ENCODE assay signal across 11 cellular contexts in the genomic region with DNA sequence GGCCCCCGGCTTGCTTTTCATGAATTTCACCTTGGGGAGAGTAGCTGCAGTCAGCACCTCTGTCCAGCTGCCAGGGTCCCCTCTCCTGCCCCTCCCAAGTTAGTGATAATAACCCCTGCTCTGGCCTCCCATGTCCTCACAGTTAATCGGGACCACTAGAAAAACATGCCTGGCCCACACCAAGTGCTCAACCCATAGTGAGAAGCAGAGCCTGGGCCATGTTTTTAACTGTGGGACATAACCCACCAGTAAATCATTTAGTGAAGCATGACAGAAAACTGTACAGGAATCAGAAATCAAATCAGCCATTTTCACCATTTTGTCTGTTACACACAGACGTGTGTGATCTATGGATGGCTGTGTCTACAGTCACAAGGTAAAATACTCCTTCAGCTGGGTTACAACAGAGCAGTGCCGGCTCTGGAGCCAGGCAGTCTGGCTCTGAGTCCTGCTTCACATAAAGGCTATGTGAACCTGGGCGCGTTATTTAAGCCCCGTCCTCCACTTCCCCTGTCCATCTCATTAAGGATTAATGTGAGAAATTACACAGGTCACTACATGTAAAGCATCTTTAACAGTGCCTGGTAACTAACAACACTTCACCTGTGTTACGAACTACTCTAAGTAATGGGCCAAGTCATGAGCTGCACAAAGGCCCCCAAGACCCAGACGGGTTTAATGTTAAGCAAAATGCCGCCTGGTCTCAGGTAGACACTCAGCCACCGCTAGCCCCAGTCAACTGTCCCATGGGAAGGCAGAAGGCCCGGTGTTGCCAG. TPM values are rescaled to one million over a fixed set of nuclear protein-coding genes. Genes with fewer than 3 reads are reported as not detected.
DNase-seq lines count a peak whose midpoint lies in the region; ATAC-seq and TF ChIP-seq lines count a peak whose summit lies in the region.
"Had no signal": no experiment of that assay in that cellular context is flagged by ENCODE, and none has a peak within 500 bp of the region (broad histone marks: within the 10 kb centered on the region; RNA-seq: fewer than 3 reads in every experiment).

No MANE protein-coding gene starts in this region.

- no peak for ATAC-seq in psoas muscle
- no peak for ATAC-seq in HG02852 (IDR thresholded peaks at IDR 0.05; ENCODE audit: unreplicated experiment)
- ATAC-seq in GM21367 (IDR thresholded peaks at IDR 0.05; ENCODE audit: unreplicated experiment): no peak

- no peaks in the 10 kb centered on the region for H3K9me2 ChIP-seq in GM23248 (ENCODE audit: insufficient read depth)

- no peaks in the 10 kb centered on the region for H3K9me3 Mint-ChIP-seq in endodermal cell

- intact Hi-C loops in psoas muscle (cut with DNase I): loop anchor here in 1 of 2 donors (10.0 kb wide), 1 partner anchor 194 kb away; the partner anchor contains the start of gene ACTN4

- H3K27ac ChIP-seq in GM23248 (peak overlapping the region; percentile 35), SK-N-MC (peak overlapping the region; percentile 70), endodermal cell (ENCODE audit: low read depth, low read length) (no peak overlapping the region), psoas muscle (peak overlapping the region; percentile 99)

- H3K36me3 Mint-ChIP-seq in endodermal cell (ENCODE audit: low read depth): peaks cover 84% of the 10 kb centered on the region

- peaks cover 8% of the 10 kb centered on the region; the same call in 1 of the 2 replicates for H3K4me1 ChIP-seq in GM23248 (ENCODE audit: insufficient read depth)
- no peaks in the 10 kb centered on the region for H3K4me1 ChIP-seq in endodermal cell (ENCODE audit: control insufficient read depth, insufficient read depth, low read length)
- H3K4me1 ChIP-seq in psoas muscle: peaks cover 87% of the 10 kb centered on the region

- H3K27ac Mint-ChIP-seq in endodermal cell: peak overlapping the region; percentile 58

- H3K79me2 ChIP-seq in GM23248 (ENCODE audit: insufficient read depth): peaks cover 54% of the 10 kb centered on the region

- H3K9ac ChIP-seq in GM23248 (no peak overlapping the region), SK-N-MC (ENCODE audit: insufficient read length) (no peak overlapping the region), endodermal cell (ENCODE audit: extremely low read depth, low read length, poor library complexity, severe bottlenecking) (no peak overlapping the region)

- WGBS in GM23248 (ENCODE audit: low coverage in 1 of 2, low lambda C conversion rate in 2 of 2, missing lambda C conversion rate in 2 of 2), 2 experiments: 89 to 91% methylated on average over 12 of the region's 12 CpGs
- 87 to 96% methylated on average over 9 to 12 of the region's 12 CpGs for WGBS in endodermal cell (ENCODE audit: insufficient coverage in 1 of 2, insufficient read length in 1 of 2), 2 experiments
- 61 to 66% (median 64%) methylated on average over 12 of the region's 12 CpGs for WGBS in psoas muscle, 3 donors

- TF ChIP-seq CTCF in endodermal cell (conservative IDR thresholded peaks at IDR 0.05): no peak
- no peak for TF ChIP-seq CTCF in psoas muscle (IDR thresholded peaks at IDR 0.05)

- no peak overlapping the region for H3K4me2 ChIP-seq in GM23248 (ENCODE audit: unreplicated experiment)

- in situ Hi-C loops in GM23248 (cut with MboI): no loop called here

- no peaks in the 10 kb centered on the region for H3K27me3 Mint-ChIP-seq in endodermal cell (ENCODE audit: insufficient read depth)

- H3K27me3 ChIP-seq in GM23248 (replicated peaks; ENCODE audit: insufficient read depth) (no peaks in the 10 kb centered on the region), endodermal cell (ENCODE audit: control insufficient read depth, insufficient read depth, low read length, poor library complexity, severe bottlenecking) (no peaks in the 10 kb centered on the region), psoas muscle (ENCODE audit: insufficient read depth in 3 of 3, low read length in 2 of 3) (no peaks in the 10 kb centered on the region)
- H3K27me3 ChIP-seq: pancreas had no signal

- peaks cover 78% of the 10 kb centered on the region for H3K36me3 ChIP-seq in GM23248 (ENCODE audit: low read depth)
- H3K36me3 ChIP-seq in SK-N-MC (ENCODE audit: insufficient read depth, low read length): peaks cover 90% of the 10 kb centered on the region
- H3K36me3 ChIP-seq in endodermal cell (ENCODE audit: control insufficient read depth, insufficient read depth, low read length): peaks cover 88% of the 10 kb centered on the region
- H3K36me3 ChIP-seq in psoas muscle (ENCODE audit: insufficient read depth in 1 of 2, low read depth in 1 of 2): peaks cover 31 to 87% of the 10 kb centered on the region in 2 donors

- peaks cover 2% of the 10 kb centered on the region for H3K4me1 Mint-ChIP-seq in endodermal cell

- no peak overlapping the region for H3K4me3 Mint-ChIP-seq in endodermal cell

- H3K4me3 ChIP-seq in GM23248: no peak overlapping the region
- H3K4me3 ChIP-seq in SK-N-MC: no peak overlapping the region
- H3K4me3 ChIP-seq in endodermal cell (ENCODE audit: low read length): no peak overlapping the region
- H3K4me3 ChIP-seq in psoas muscle: no peak overlapping the region
- H3K4me3 ChIP-seq: pancreas had no signal

- H2AFZ ChIP-seq in GM23248: no peak overlapping the region

- peaks cover 5% of the 10 kb centered on the region; the same call in 1 of the 2 replicates for H4K20me1 ChIP-seq in GM23248 (ENCODE audit: insufficient read depth)

- DNase-seq in GM23248 (no peak), SK-N-MC (ENCODE audit: low read depth, low spot score) (no peak), endodermal cell (no peak), psoas muscle (peak in 1 of 2 donors; percentile 39), mesenteric fat pad (ENCODE audit: low spot score) (no peak)
- DNase-seq: DND-41; effector memory CD4-positive, alpha-beta T cell; T-helper 9 cell had no signal

- H3K9me3 ChIP-seq in GM23248 (ENCODE audit: low read depth): no peaks in the 10 kb centered on the region
- no peaks in the 10 kb centered on the region for H3K9me3 ChIP-seq in SK-N-MC (ENCODE audit: low read depth, low read length)
- no peaks in the 10 kb centered on the region for H3K9me3 ChIP-seq in endodermal cell (ENCODE audit: control insufficient read depth, low read length)
- no peaks in the 10 kb centered on the region for H3K9me3 ChIP-seq in psoas muscle
- H3K9me3 ChIP-seq: pancreas had no signal

- H3F3A ChIP-seq in GM23248 (ENCODE audit: insufficient read depth): peaks cover 76% of the 10 kb centered on the region

RNA-seq across cellular contexts. Expression of gene ECH1, which starts 7.6 kb away (rescaled TPM):
- 29.7 and 31.6 TPM in 2 replicates for total RNA-seq in GM23248 (2014; rRNA removed; shearing (Covaris generic))
- polyA plus RNA-seq in GM23248 (2016; fragmentation: Nextera tagmentation; extraction: Ambion mirVana) (106 and 107 TPM in 2 replicates), psoas muscle (100 to 1,000 TPM; 512 to 649 (median 601) TPM)
- total RNA-seq in endodermal cell (100 to 1,000 TPM; 114 to 129 TPM), psoas muscle (100 to 1,000 TPM; 279 to 572 (median 404) TPM), mesenteric fat pad (302 TPM)
- 72.3 TPM for polyA plus RNA-seq in endodermal cell (2013, experiment 1 of 2)
- 68.9 TPM for polyA plus RNA-seq in endodermal cell (2013, experiment 2 of 2)

RNA-seq across cellular contexts. Expression of gene HNRNPL, which starts 10.6 kb away (rescaled TPM):
- total RNA-seq in GM23248 (2014; rRNA removed; shearing (Covaris generic)): 208 and 245 TPM in 2 replicates
- polyA plus RNA-seq in GM23248 (2016; fragmentation: Nextera tagmentation; extraction: Ambion mirVana) (123 and 126 TPM in 2 replicates), psoas muscle (100 to 1,000 TPM; 109 to 215 (median 191) TPM)
- total RNA-seq in endodermal cell (100 to 1,000 TPM; 607 to 646 TPM), psoas muscle (100 to 1,000 TPM; 151 to 229 (median 198) TPM), mesenteric fat pad (231 TPM)
- polyA plus RNA-seq in endodermal cell (2013, experiment 1 of 2): 602 TPM
- polyA plus RNA-seq in endodermal cell (2013, experiment 2 of 2): 584 TPM

RNA-seq across cellular contexts. Expression of gene LGALS4, which starts 26.4 kb away (rescaled TPM):
- total RNA-seq in GM23248 (2014; rRNA removed; shearing (Covaris generic)): not detected in 2 replicates
- polyA plus RNA-seq in GM23248 (2016; fragmentation: Nextera tagmentation; extraction: Ambion mirVana) (0.19 TPM in 1 of 2 replicates, not detected in the other), psoas muscle (under 1 TPM; 0.31 to 0.77 (median 0.53) TPM)
- total RNA-seq in endodermal cell (under 1 TPM; 0.49 to 0.84 TPM), psoas muscle (1 to 10 TPM in 2 of 4 donors, under 1 TPM in 2; 0.62 to 2.0 (median 0.98) TPM), mesenteric fat pad (3.5 TPM)
- 0.50 TPM for polyA plus RNA-seq in endodermal cell (2013, experiment 1 of 2)
- 0.29 TPM for polyA plus RNA-seq in endodermal cell (2013, experiment 2 of 2)

RNA-seq across cellular contexts. Expression of gene RINL, which starts 38.9 kb away (rescaled TPM):
- 1.0 and 5.8 TPM in 2 replicates for total RNA-seq in GM23248 (2014; rRNA removed; shearing (Covaris generic))
- polyA plus RNA-seq in GM23248 (2016; fragmentation: Nextera tagmentation; extraction: Ambion mirVana) (2.0 and 2.6 TPM in 2 replicates), psoas muscle (1 to 10 TPM; 2.2 to 3.4 (median 2.2) TPM)
- total RNA-seq in endodermal cell (1 to 10 TPM; 4.8 to 6.7 TPM), psoas muscle (1 to 10 TPM; 1.5 to 4.8 (median 2.2) TPM), mesenteric fat pad (8.9 TPM)
- polyA plus RNA-seq in endodermal cell (2013, experiment 1 of 2): 1.7 TPM
- polyA plus RNA-seq in endodermal cell (2013, experiment 2 of 2): 1.9 TPM

RNA-seq across cellular contexts. Expression of gene LGALS7B, which starts 50.2 kb away (rescaled TPM):
- total RNA-seq in GM23248 (2014; rRNA removed; shearing (Covaris generic)): not detected in 2 replicates
- polyA plus RNA-seq in GM23248 (2016; fragmentation: Nextera tagmentation; extraction: Ambion mirVana) (not detected in 2 replicates), psoas muscle (under 1 TPM in 1 of 3 donors, not detected in 2; 0.91 TPM)
- total RNA-seq in endodermal cell (not detected), psoas muscle (not detected), mesenteric fat pad (not detected)
- polyA plus RNA-seq in endodermal cell (2013, experiment 1 of 2): not detected
- polyA plus RNA-seq in endodermal cell (2013, experiment 2 of 2): not detected
- total RNA-seq: pancreas had no signal
